Comparison of ENCODE assay signal across 17 cellular contexts in genomic region chr2:69076601-69077000, GRCh38.
"Had no signal": no experiment of that assay in that cellular context is flagged by ENCODE, and none has a peak within 500 bp of the region (broad histone marks: within the 10 kb centered on the region; RNA-seq: fewer than 3 reads in every experiment).

No MANE protein-coding gene starts in this region.

- ATAC-seq: left colon; mucosa of descending colon; naive thymus-derived CD8-positive, alpha-beta T cell; stimulated activated effector memory CD8-positive, alpha-beta T cell treated with anti-CD3 and anti-CD28 coated beads, Interleukin-12 subunit alpha, Interleukin-12 subunit beta, amount 100 ng/mL, for 72 hours; stimulated activated naive CD8-positive, alpha-beta T cell treated with anti-CD3 and anti-CD28 coated beads, Interleukin-15, Interleukin-2, amounts not matched to agents 100 U/mL and 50 U/mL, for 24 hours had no signal

- H3K9me3 ChIP-seq: colonic mucosa, mucosa of descending colon, neutrophil, sigmoid colon, testis had no signal

- H2AFZ ChIP-seq: hepatocyte had no signal

- H3K4me3 ChIP-seq: colonic mucosa, hepatocyte, mucosa of descending colon, sigmoid colon, testis had no signal

- DNase-seq: colonic mucosa; effector CD4-positive, alpha-beta T cell; endodermal cell; erythroblast; kidney; left colon; mucosa of descending colon; naive thymus-derived CD8-positive, alpha-beta T cell; posterior cingulate gyrus; sigmoid colon; stimulated activated CD4-positive, alpha-beta T cell treated with anti-CD3 and anti-CD28 coated beads, Interleukin-4, amount 100 ng/mL, for 1 hour; stimulated activated CD8-positive, alpha-beta memory T cell treated with anti-CD3 and anti-CD28 coated beads, Interleukin-4, amount 100 ng/mL, for 48 hours; stimulated activated naive CD8-positive, alpha-beta T cell treated with anti-CD3 and anti-CD28 coated beads, Interleukin-15, Interleukin-2, amounts not matched to agents 100 U/mL and 50 U/mL, for 24 hours; testis had no signal

- H3K27me3 ChIP-seq: colonic mucosa, hepatocyte, neutrophil, sigmoid colon, testis had no signal

- H3K36me3 ChIP-seq: colonic mucosa, neutrophil had no signal

- H3K79me2 ChIP-seq: hepatocyte had no signal

- H3K4me2 ChIP-seq: hepatocyte had no signal

- H3K27ac ChIP-seq: colonic mucosa, hepatocyte, neutrophil, testis had no signal

- H3K4me1 ChIP-seq: colonic mucosa, testis had no signal
